In the genomic region with DNA sequence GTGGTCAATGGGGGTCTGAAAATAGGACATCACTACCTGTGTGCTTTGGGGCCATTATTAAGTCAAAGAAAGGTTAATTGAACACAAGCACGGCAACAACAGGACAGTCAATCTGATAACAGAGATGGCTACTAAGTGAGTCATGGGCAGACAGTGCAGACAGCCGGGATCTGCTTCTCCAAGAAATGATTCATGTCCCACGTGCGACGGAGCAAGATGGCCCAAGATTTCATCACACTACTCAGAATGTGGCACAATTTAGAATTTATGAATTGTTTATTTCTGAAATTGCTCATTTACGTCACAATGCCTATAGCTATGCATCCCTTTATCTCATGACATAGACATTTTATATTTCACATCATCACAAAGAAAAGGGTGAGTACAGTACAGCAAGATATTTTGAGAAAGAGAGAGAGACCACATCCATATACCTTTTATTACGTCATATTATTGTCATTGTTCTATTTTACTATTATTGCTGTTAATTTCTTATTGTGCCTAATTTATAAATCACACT, we compare ENCODE assay signal across 1 cellular context.
A peak's percentile ranks its signal among the peaks of the same experiment; 100 is the strongest.
TF ChIP-seq lines count a peak whose summit lies in the region.

No MANE protein-coding gene starts in this region.

TF ChIP-seq in K562, 482 proteins besides CTCF, POLR2A, EP300 and RAD21 (continued from another document):
- TF ChIP-seq ZSCAN32 (CRISPR knock-in tag; IDR thresholded peaks at IDR 0.05) (peak; percentile 64), TAF15 (IDR thresholded peaks at IDR 0.05; ENCODE audit: low read depth, low read length) (no peak), KLF6 (CRISPR knock-in tag; IDR thresholded peaks at IDR 0.05; ENCODE audit: borderline replicate concordance) (no peak), PRMT5 (CRISPR knock-in tag; IDR thresholded peaks at IDR 0.05) (no peak), CBX3 (IDR thresholded peaks at IDR 0.05; ENCODE audit: borderline replicate concordance in 1 of 2, low read length in 2 of 2) (peak in 1 of 2 experiments; percentile 76; a peak in 2 of 3 replicates), NR3C1 (CRISPR knock-in tag; IDR thresholded peaks at IDR 0.05) (no peak), POLR2AphosphoS2 (IDR thresholded peaks at IDR 0.05; ENCODE audit: low read length) (no peak), MLLT1 (IDR thresholded peaks at IDR 0.05) (no peak), ZNF384 (IDR thresholded peaks at IDR 0.05; ENCODE audit: low read depth, low read length) (no peak), MCM2 (IDR thresholded peaks at IDR 0.05; ENCODE audit: low read depth) (no peak), MEF2A (IDR thresholded peaks at IDR 0.05; ENCODE audit: control insufficient read depth, low read depth, low read length) (no peak), SMARCE1 (IDR thresholded peaks at IDR 0.05) (peak; percentile 91), ZNF76 (CRISPR knock-in tag; IDR thresholded peaks at IDR 0.05; ENCODE audit: borderline replicate concordance) (no peak), ARHGAP35 (IDR thresholded peaks at IDR 0.05; ENCODE audit: partially characterized antibody) (no peak), ZBTB34 (CRISPR knock-in tag; IDR thresholded peaks at IDR 0.05) (no peak), ATF1 (CRISPR knock-in tag; IDR thresholded peaks at IDR 0.05) (no peak), ATF1 (tag; IDR thresholded peaks at IDR 0.05) (peak; percentile 76), ZC3H11A (IDR thresholded peaks at IDR 0.05; ENCODE audit: low read depth, low read length) (no peak), RBM14 (IDR thresholded peaks at IDR 0.05; ENCODE audit: borderline replicate concordance, insufficient read depth, low read depth, low read length) (no peak), ZNF79 (CRISPR knock-in tag; IDR thresholded peaks at IDR 0.05; ENCODE audit: low read depth) (no peak), ZNF668 (CRISPR knock-in tag; IDR thresholded peaks at IDR 0.05) (no peak), PPARD (CRISPR knock-in tag; IDR thresholded peaks at IDR 0.05) (no peak), ZNF766 (CRISPR knock-in tag; conservative IDR thresholded peaks at IDR 0.05) (no peak; the same call in 1 of the 2 replicates), KDM1A (IDR thresholded peaks at IDR 0.05) (peak; percentile 37 to 60; a peak in 2 of 4 replicates), ZKSCAN1 (IDR thresholded peaks at IDR 0.05; ENCODE audit: low read depth, low read length) (no peak), CEBPG (CRISPR knock-in tag; IDR thresholded peaks at IDR 0.05) (peak; percentile 99), CEBPG (tag; conservative IDR thresholded peaks at IDR 0.05 in 1 of 2, IDR thresholded peaks at IDR 0.05 in 1 of 2) (peak; percentile 93 to 99), TGIF2 (CRISPR knock-in tag; IDR thresholded peaks at IDR 0.05) (no peak), ATF4 (CRISPR knock-in tag; IDR thresholded peaks at IDR 0.05) (peak; percentile 91), TEAD4 (IDR thresholded peaks at IDR 0.05; ENCODE audit: low read length) (peak; percentile 81), TEAD4 (CRISPR knock-in tag; IDR thresholded peaks at IDR 0.05; ENCODE audit: borderline replicate concordance) (no peak), TAF7 (tag; IDR thresholded peaks at IDR 0.05) (no peak), POLR2AphosphoS5 (IDR thresholded peaks at IDR 0.05; ENCODE audit: control insufficient read depth, insufficient read depth, low read depth, low read length) (no peak), E2F4 (CRISPR knock-in tag; IDR thresholded peaks at IDR 0.05; ENCODE audit: low read depth) (no peak), PRPF4 (IDR thresholded peaks at IDR 0.05; ENCODE audit: insufficient read depth, low read depth, low read length, poor library complexity, severe bottlenecking) (no peak), PTBP1 (IDR thresholded peaks at IDR 0.05; ENCODE audit: low read depth, low read length) (no peak), BHLHE40 (IDR thresholded peaks at IDR 0.05; ENCODE audit: low read length) (peak; percentile 96), ZNF431 (CRISPR knock-in tag; IDR thresholded peaks at IDR 0.05) (peak; percentile 90), TAF1 (IDR thresholded peaks at IDR 0.05; ENCODE audit: control insufficient read depth, extremely low read depth, insufficient read depth, low read length, severe bottlenecking) (no peak), SIN3B (IDR thresholded peaks at IDR 0.05; ENCODE audit: low read depth) (no peak)
- TF ChIP-seq, protein P1, sequence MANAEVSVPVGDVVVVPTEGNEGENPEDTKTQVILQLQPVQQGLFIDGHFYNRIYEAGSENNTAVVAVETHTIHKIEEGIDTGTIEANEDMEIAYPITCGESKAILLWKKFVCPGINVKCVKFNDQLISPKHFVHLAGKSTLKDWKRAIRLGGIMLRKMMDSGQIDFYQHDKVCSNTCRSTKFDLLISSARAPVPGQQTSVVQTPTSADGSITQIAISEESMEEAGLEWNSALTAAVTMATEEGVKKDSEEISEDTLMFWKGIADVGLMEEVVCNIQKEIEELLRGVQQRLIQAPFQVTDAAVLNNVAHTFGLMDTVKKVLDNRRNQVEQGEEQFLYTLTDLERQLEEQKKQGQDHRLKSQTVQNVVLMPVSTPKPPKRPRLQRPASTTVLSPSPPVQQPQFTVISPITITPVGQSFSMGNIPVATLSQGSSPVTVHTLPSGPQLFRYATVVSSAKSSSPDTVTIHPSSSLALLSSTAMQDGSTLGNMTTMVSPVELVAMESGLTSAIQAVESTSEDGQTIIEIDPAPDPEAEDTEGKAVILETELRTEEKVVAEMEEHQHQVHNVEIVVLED (CRISPR knock-in tag; IDR thresholded peaks at IDR 0.05) = no peak
- TF ChIP-seq, protein P2, sequence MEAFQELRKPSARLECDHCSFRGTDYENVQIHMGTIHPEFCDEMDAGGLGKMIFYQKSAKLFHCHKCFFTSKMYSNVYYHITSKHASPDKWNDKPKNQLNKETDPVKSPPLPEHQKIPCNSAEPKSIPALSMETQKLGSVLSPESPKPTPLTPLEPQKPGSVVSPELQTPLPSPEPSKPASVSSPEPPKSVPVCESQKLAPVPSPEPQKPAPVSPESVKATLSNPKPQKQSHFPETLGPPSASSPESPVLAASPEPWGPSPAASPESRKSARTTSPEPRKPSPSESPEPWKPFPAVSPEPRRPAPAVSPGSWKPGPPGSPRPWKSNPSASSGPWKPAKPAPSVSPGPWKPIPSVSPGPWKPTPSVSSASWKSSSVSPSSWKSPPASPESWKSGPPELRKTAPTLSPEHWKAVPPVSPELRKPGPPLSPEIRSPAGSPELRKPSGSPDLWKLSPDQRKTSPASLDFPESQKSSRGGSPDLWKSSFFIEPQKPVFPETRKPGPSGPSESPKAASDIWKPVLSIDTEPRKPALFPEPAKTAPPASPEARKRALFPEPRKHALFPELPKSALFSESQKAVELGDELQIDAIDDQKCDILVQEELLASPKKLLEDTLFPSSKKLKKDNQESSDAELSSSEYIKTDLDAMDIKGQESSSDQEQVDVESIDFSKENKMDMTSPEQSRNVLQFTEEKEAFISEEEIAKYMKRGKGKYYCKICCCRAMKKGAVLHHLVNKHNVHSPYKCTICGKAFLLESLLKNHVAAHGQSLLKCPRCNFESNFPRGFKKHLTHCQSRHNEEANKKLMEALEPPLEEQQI (IDR thresholded peaks at IDR 0.05) = no peak; the same call in 1 of the 2 replicates
- TF ChIP-seq, protein P3, sequence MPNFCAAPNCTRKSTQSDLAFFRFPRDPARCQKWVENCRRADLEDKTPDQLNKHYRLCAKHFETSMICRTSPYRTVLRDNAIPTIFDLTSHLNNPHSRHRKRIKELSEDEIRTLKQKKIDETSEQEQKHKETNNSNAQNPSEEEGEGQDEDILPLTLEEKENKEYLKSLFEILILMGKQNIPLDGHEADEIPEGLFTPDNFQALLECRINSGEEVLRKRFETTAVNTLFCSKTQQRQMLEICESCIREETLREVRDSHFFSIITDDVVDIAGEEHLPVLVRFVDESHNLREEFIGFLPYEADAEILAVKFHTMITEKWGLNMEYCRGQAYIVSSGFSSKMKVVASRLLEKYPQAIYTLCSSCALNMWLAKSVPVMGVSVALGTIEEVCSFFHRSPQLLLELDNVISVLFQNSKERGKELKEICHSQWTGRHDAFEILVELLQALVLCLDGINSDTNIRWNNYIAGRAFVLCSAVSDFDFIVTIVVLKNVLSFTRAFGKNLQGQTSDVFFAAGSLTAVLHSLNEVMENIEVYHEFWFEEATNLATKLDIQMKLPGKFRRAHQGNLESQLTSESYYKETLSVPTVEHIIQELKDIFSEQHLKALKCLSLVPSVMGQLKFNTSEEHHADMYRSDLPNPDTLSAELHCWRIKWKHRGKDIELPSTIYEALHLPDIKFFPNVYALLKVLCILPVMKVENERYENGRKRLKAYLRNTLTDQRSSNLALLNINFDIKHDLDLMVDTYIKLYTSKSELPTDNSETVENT (CRISPR knock-in tag; IDR thresholded peaks at IDR 0.05) = no peak
- TF ChIP-seq, protein P4, sequence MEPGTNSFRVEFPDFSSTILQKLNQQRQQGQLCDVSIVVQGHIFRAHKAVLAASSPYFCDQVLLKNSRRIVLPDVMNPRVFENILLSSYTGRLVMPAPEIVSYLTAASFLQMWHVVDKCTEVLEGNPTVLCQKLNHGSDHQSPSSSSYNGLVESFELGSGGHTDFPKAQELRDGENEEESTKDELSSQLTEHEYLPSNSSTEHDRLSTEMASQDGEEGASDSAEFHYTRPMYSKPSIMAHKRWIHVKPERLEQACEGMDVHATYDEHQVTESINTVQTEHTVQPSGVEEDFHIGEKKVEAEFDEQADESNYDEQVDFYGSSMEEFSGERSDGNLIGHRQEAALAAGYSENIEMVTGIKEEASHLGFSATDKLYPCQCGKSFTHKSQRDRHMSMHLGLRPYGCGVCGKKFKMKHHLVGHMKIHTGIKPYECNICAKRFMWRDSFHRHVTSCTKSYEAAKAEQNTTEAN (CRISPR knock-in tag; IDR thresholded peaks at IDR 0.05) = no peak
